12 cellular contexts compared by ENCODE assay signal in genomic region chr12:124727922-124728321, GRCh38.
DNase-seq lines count a peak whose midpoint lies in the region; ATAC-seq, FAIRE-seq and TF ChIP-seq lines count a peak whose summit lies in the region.
"Had no signal": no experiment of that assay in that cellular context is flagged by ENCODE, and none has a peak within 500 bp of the region (broad histone marks: within the 10 kb centered on the region; RNA-seq: fewer than 3 reads in every experiment).

No MANE protein-coding gene starts in this region.

- FAIRE-seq in D721Med (lab: Jason Lieb, UNC) (no peak), pancreas (lab: Jason Lieb, UNC) (no peak)
- FAIRE-seq: colon had no signal

- H3K27me3 ChIP-seq in pancreas (no peaks in the 10 kb centered on the region), colonic mucosa (no peaks in the 10 kb centered on the region)

- H3K9ac ChIP-seq in colonic mucosa (ENCODE audit: low read depth in 2 of 2, low read length in 2 of 2): no peak overlapping the region

- H3K27ac ChIP-seq in coronary artery (peak overlapping the region; percentile 4 to 63), pancreas (peak overlapping the region; percentile 52 to 82 (median 72)), colonic mucosa (no peak overlapping the region)

- H3K4me1 ChIP-seq in pancreas (peaks cover 0 to 3% (median 2%) of the 10 kb centered on the region in 3 donors), colonic mucosa (no peaks in the 10 kb centered on the region)

- intact Hi-C loops in pancreas (cut with DNase I): no loop called here
- intact Hi-C loops in sciatic nerve (cut with DNase I): no loop called here
- intact Hi-C loops in colonic mucosa (cut with DNase I): no loop called here

- no peak for DNase-seq in D721Med (ENCODE audit: insufficient read length, low spot score)
- DNase-seq in MV-4-11 (lab: John Stamatoyannopoulos, UW): peak; percentile 43
- DNase-seq in coronary artery (ENCODE audit: low spot score): no peak
- no peak for DNase-seq in pancreas
- no peak for DNase-seq in sciatic nerve (ENCODE audit: low spot score)
- no peak for DNase-seq in colonic mucosa
- DNase-seq in occipital lobe (lab: John Stamatoyannopoulos, UW): no peak
- no peak for DNase-seq in HPDE6-E6E7 (ENCODE audit: extremely low spot score)
- DNase-seq: activated naive CD8-positive, alpha-beta T cell treated with anti-CD3 and anti-CD28 coated beads, Interleukin-2, amount 10 ng/mL, durations not matched to agents 7 days and 5 days; NCI-H1694; stimulated activated naive CD8-positive, alpha-beta T cell treated with anti-CD3 and anti-CD28 coated beads, Interleukin-15, Interleukin-2, amounts not matched to agents 100 U/mL and 50 U/mL, for 24 hours had no signal

- H3K4me3 ChIP-seq in coronary artery: no peak overlapping the region
- no peak overlapping the region for H3K4me3 ChIP-seq in pancreas
- no peak overlapping the region for H3K4me3 ChIP-seq in colonic mucosa

- H3K9me3 ChIP-seq in pancreas (no peaks in the 10 kb centered on the region), colonic mucosa (no peaks in the 10 kb centered on the region)

- 56 to 60% methylated on average over 10 of the region's 10 CpGs for WGBS in pancreas, 2 donors

- peak; percentile 5 for TF ChIP-seq CTCF in D721Med (IDR thresholded peaks at IDR 0.05; ENCODE audit: insufficient read depth, missing control alignments)
- no peak for TF ChIP-seq CTCF in coronary artery (IDR thresholded peaks at IDR 0.05)
- no peak for TF ChIP-seq CTCF in pancreas (IDR thresholded peaks at IDR 0.05)
- TF ChIP-seq CTCF in colonic mucosa (IDR thresholded peaks at IDR 0.05): no peak

- no peaks in the 10 kb centered on the region for H3K36me3 ChIP-seq in pancreas
- no peaks in the 10 kb centered on the region for H3K36me3 ChIP-seq in colonic mucosa

- ATAC-seq in pancreas: peak in 3 of 4 donors; percentile 28 to 31 (median 29)
- no peak for ATAC-seq in sciatic nerve
- ATAC-seq: stimulated activated naive CD8-positive, alpha-beta T cell treated with anti-CD3 and anti-CD28 coated beads, Interleukin-15, Interleukin-2, amounts not matched to agents 100 U/mL and 50 U/mL, for 24 hours had no signal
